Comparison of ENCODE assay signal across 8 cellular contexts in genomic region chrX:56813318-56813837, GRCh38.
DNase-seq lines count a peak whose midpoint lies in the region; ATAC-seq and TF ChIP-seq lines count a peak whose summit lies in the region.

No MANE protein-coding gene starts in this region.

- CTCF ChIA-PET in T-cell (lab: Charles Lee) = no interaction called here

- H3K27me3 Mint-ChIP-seq in T-cell = no peaks in the 10 kb centered on the region
- no peaks in the 10 kb centered on the region for H3K27me3 Mint-ChIP-seq in neural crest cell (ENCODE audit: low read depth)
- H3K27me3 Mint-ChIP-seq in nephron progenitor cell (ENCODE audit: low read depth, poor library complexity) = peaks cover 6% of the 10 kb centered on the region

- H3K4me3 ChIP-seq in breast epithelium = peak overlapping the region in 1 of 3 donors; percentile 44

- TF ChIP-seq POLR2A in breast epithelium (IDR thresholded peaks at IDR 0.05) (no peak), GM18505 (IDR thresholded peaks at IDR 0.05; ENCODE audit: borderline replicate concordance, extremely low read depth, insufficient read depth, insufficient read length) (no peak)

- POLR2A ChIA-PET in T-cell (lab: Charles Lee) = no interaction called here

- DNase-seq in GM13976 (ENCODE audit: low spot score) = peak; percentile 4
- peak in 31 of 34 experiments; percentile 34 to 79 (median 54) for DNase-seq in T-cell
- peak in 1 of 2 donors; percentile 57 for DNase-seq in breast epithelium (ENCODE audit: low spot score in 2 of 2)
- no peak for DNase-seq in neural crest cell (ENCODE audit: low read depth, low spot score)
- no peak for DNase-seq in nephron progenitor cell
- no peak for DNase-seq in midbrain (lab: John Stamatoyannopoulos, UW)

- H3K36me3 Mint-ChIP-seq in T-cell (peaks cover 23% of the 10 kb centered on the region), neural crest cell (ENCODE audit: low read depth) (peaks cover 22% of the 10 kb centered on the region), nephron progenitor cell (ENCODE audit: low read depth) (peaks cover 42% of the 10 kb centered on the region)

- H3K9me3 Mint-ChIP-seq in T-cell = no peaks in the 10 kb centered on the region
- peaks cover 14% of the 10 kb centered on the region for H3K9me3 Mint-ChIP-seq in neural crest cell
- H3K9me3 Mint-ChIP-seq in nephron progenitor cell = peaks cover 41% of the 10 kb centered on the region

- peak overlapping the region; percentile 68 to 83 (median 79) for H3K4me3 Mint-ChIP-seq in T-cell
- H3K4me3 Mint-ChIP-seq in neural crest cell = no peak overlapping the region
- H3K4me3 Mint-ChIP-seq in nephron progenitor cell = no peak overlapping the region

- TF ChIP-seq CTCF in GM13976 (IDR thresholded peaks at IDR 0.05; ENCODE audit: borderline replicate concordance, control extremely low read depth, extremely low read depth, insufficient read depth, missing control alignments) = no peak
- TF ChIP-seq CTCF in breast epithelium (IDR thresholded peaks at IDR 0.05) = no peak
- no peak for TF ChIP-seq CTCF in neural crest cell (conservative IDR thresholded peaks at IDR 0.05)
- no peak for TF ChIP-seq CTCF in nephron progenitor cell (IDR thresholded peaks at IDR 0.05)

- H3K27ac ChIP-seq in breast epithelium = peak overlapping the region; percentile 45 to 68

- intact Hi-C loops in breast epithelium (cut with DNase I; ENCODE audit: low total_unique reads) = no loop called here

- ATAC-seq in HG02973 (IDR thresholded peaks at IDR 0.05; ENCODE audit: unreplicated experiment) (peak; percentile 57), T-cell (replicated peaks in 1 of 4) (peak; percentile 52 to 77 (median 62)), GM18505 (IDR thresholded peaks at IDR 0.05; ENCODE audit: unreplicated experiment) (no peak)

- H3K9me3 ChIP-seq in breast epithelium = no peaks in the 10 kb centered on the region

- H3K27ac Mint-ChIP-seq in T-cell = peak overlapping the region; percentile 96 to 97
- peak overlapping the region; percentile 6 for H3K27ac Mint-ChIP-seq in neural crest cell (ENCODE audit: unreplicated experiment)
- H3K27ac Mint-ChIP-seq in nephron progenitor cell = no peak overlapping the region

- peaks cover 46 to 62% (median 50%) of the 10 kb centered on the region in 3 donors for H3K4me1 Mint-ChIP-seq in T-cell
- peaks cover 7% of the 10 kb centered on the region for H3K4me1 Mint-ChIP-seq in neural crest cell
- peaks cover 12% of the 10 kb centered on the region for H3K4me1 Mint-ChIP-seq in nephron progenitor cell

- peaks cover 0 to 19% of the 10 kb centered on the region in 2 donors for H3K27me3 ChIP-seq in breast epithelium

- no peaks in the 10 kb centered on the region for H3K36me3 ChIP-seq in breast epithelium

- in situ Hi-C loops in GM13976 (cut with MboI; ENCODE audit: low sequenced_read_pairs, unreplicated experiment) = no loop called here

- no peaks in the 10 kb centered on the region for H3K4me1 ChIP-seq in breast epithelium

Comparison
In these comparisons a context has a peak if more than half of its experiments do, and no peak if none do; other contexts are left out.
1. DNase-seq: peak in GM13976 (single experiment) and T-cell (31 of 34); none in neural crest cell (single experiment), nephron progenitor cell (single experiment) and midbrain (single experiment).
2. H3K4me3 Mint-ChIP-seq: peak in T-cell (3 of 3); none in neural crest cell (single experiment) and nephron progenitor cell (single experiment).